25 cellular contexts compared by ENCODE assay signal in the genomic region with DNA sequence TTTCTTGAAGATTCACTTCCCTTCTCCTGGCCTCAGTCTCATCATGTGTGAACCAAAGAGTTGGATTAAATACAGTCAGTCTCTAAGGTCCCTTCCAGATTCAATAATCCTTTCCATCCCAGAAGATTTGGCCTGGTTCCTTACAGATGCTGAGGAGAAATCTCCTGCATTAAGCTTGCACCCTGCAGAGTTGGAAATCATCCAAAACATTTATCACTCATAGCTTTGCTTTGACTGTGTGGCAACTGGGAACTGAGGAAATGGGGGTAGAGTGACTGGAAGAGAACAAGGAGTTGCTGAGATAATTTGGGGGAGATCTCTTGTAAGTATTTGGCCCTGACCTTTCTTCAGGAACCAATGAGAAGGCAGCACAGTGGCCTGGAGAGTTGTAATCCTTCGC.
DNase-seq lines count a peak whose midpoint lies in the region; ATAC-seq, FAIRE-seq and TF ChIP-seq lines count a peak whose summit lies in the region.
"Had no signal": no experiment of that assay in that cellular context is flagged by ENCODE, and none has a peak within 500 bp of the region (broad histone marks: within the 10 kb centered on the region; RNA-seq: fewer than 3 reads in every experiment).

No MANE protein-coding gene starts in this region.

- H3K9me2 ChIP-seq in PC-9 (ENCODE audit: insufficient read depth), result no peaks in the 10 kb centered on the region

- TF ChIP-seq CTCF in AG10803 (conservative IDR thresholded peaks at IDR 0.05; ENCODE audit: low read length), result no peak
- TF ChIP-seq CTCF in PC-9 (conservative IDR thresholded peaks at IDR 0.05), result no peak
- TF ChIP-seq CTCF in fibroblast of mammary gland (conservative IDR thresholded peaks at IDR 0.05; ENCODE audit: control insufficient read depth, insufficient read depth, low read depth, low read length), result no peak
- TF ChIP-seq CTCF in RWPE1 (conservative IDR thresholded peaks at IDR 0.05; ENCODE audit: low read depth), result no peak

- H2AFZ ChIP-seq in PC-9, result peak overlapping the region; percentile 51; the same call in 1 of the 2 replicates

- TF ChIP-seq POLR2A in H54 (IDR thresholded peaks at IDR 0.05; ENCODE audit: low read depth, low read length), result no peak

- no peaks in the 10 kb centered on the region for H4K20me1 ChIP-seq in PC-9 (ENCODE audit: insufficient read depth)
- H4K20me1 ChIP-seq: BLaER1 treated with 17β-estradiol and CSF1 and Interleukin-3, amounts not matched to agents 10 nM and 100 nM had no signal

- no peaks in the 10 kb centered on the region for H3K79me2 ChIP-seq in PC-9 (ENCODE audit: low read depth)

- POLR2A ChIA-PET in PC-9 (lab: Charles Lee; ENCODE audit: unreplicated experiment) (no interaction called here), RWPE1 (lab: Yijun Ruan, JAX; ENCODE audit: low non-redundant PET) (no interaction called here)

- H3K27me3 ChIP-seq in PC-9 (ENCODE audit: insufficient read depth, low read depth), result no peaks in the 10 kb centered on the region
- H3K27me3 ChIP-seq: BLaER1 treated with 17β-estradiol and CSF1 and Interleukin-3, amounts not matched to agents 10 nM and 100 nM had no signal

- CTCF ChIA-PET in PC-9 (lab: Charles Lee), result no interaction called here
- CTCF ChIA-PET in RWPE1 (lab: Yijun Ruan, JAX), result interaction anchor here (1.2 kb wide), 1 partner anchor 26 kb away, joined by 3 read pairs; no protein-coding TSS in a partner anchor

- H3K4me3 ChIP-seq in AG10803 (ENCODE audit: low read length), result no peak overlapping the region
- no peak overlapping the region for H3K4me3 ChIP-seq in PC-9
- no peak overlapping the region for H3K4me3 ChIP-seq in fibroblast of mammary gland (ENCODE audit: control insufficient read depth, low read depth, low read length)
- H3K4me3 ChIP-seq: BLaER1 treated with 17β-estradiol and CSF1 and Interleukin-3, amounts not matched to agents 10 nM and 100 nM; HAP-1; SJSA1 had no signal

- no peak for ATAC-seq in HG03457 (IDR thresholded peaks at IDR 0.05; ENCODE audit: unreplicated experiment)
- ATAC-seq: activated T-cell treated with anti-CD3 and anti-CD28 coated beads, Interleukin-2, amount 50 U/mL, for 72 hours; left lobe of liver; T-helper 17 cell had no signal

- intact Hi-C loops in PC-9 (cut with micrococcal nuclease; ENCODE audit: unreplicated experiment), result no loop called here

- H3K27ac ChIP-seq in PC-9 (no peak overlapping the region), RWPE1 (no peak overlapping the region)
- H3K27ac ChIP-seq: BLaER1 treated with 17β-estradiol and CSF1 and Interleukin-3, amounts not matched to agents 10 nM and 100 nM; SJSA1 had no signal

- no peaks in the 10 kb centered on the region for H3K4me1 ChIP-seq in PC-9 (replicated peaks; ENCODE audit: insufficient read depth)
- H3K4me1 ChIP-seq: HAP-1 had no signal

- peak; percentile 43 for FAIRE-seq in H54 (lab: Jason Lieb, UNC)
- FAIRE-seq: urothelium cell line had no signal

- no peaks in the 10 kb centered on the region for H3K36me3 ChIP-seq in PC-9 (ENCODE audit: low read depth)
- H3K36me3 ChIP-seq: BLaER1 treated with 17β-estradiol and CSF1 and Interleukin-3, amounts not matched to agents 10 nM and 100 nM; HAP-1; SJSA1 had no signal

- DNase-seq in AG10803 (ENCODE audit: low read depth) (peak; percentile 60), H54 (ENCODE audit: insufficient read length, low spot score) (no peak), PC-9 (no peak), fibroblast of mammary gland (ENCODE audit: low read depth) (peak; percentile 50), NCI-H1105 (lab: John Stamatoyannopoulos, UW) (no peak), RWPE1 (ENCODE audit: low spot score) (no peak)
- no peak for DNase-seq in activated naive CD4-positive, alpha-beta T cell treated with Interleukin-2 at 50 U/mL for 16 hours
- DNase-seq: ACHN; activated CD4-positive, alpha-beta T cell treated with anti-CD3 and anti-CD28 coated beads, Interleukin-2, amount 10 ng/mL, durations not matched to agents 24 days and 14 days; activated naive CD4-positive, alpha-beta T cell treated with anti-CD3 and anti-CD28 coated beads, Interleukin-2, amount 50 U/mL, for 16 hours; activated T-cell treated with anti-CD3 and anti-CD28 coated beads, Interleukin-2, amount 50 U/mL, for 72 hours; caudate nucleus; foreskin melanocyte; naive B cell; NCI-H1417; NCI-H2081; nucleus accumbens; stimulated activated CD4-positive, alpha-beta T cell treated with anti-CD3 and anti-CD28 coated beads, Interleukin-1b, Interleukin-23, amount 100 ng/mL, for 48 hours; T-helper 17 cell had no signal

- no TSS peak for BruUV-seq in PC-9 (replicated peaks; lab: Mats Ljungman, UMichigan)

- no peaks in the 10 kb centered on the region for H3K9me3 ChIP-seq in PC-9 (ENCODE audit: insufficient read depth, low read depth)
- H3K9me3 ChIP-seq: BLaER1 treated with 17β-estradiol and CSF1 and Interleukin-3, amounts not matched to agents 10 nM and 100 nM; HAP-1; SJSA1 had no signal

- no peaks in the 10 kb centered on the region for H3F3A ChIP-seq in PC-9 (ENCODE audit: insufficient read depth, low read depth)

- no peak overlapping the region for H3K4me2 ChIP-seq in PC-9

Comparison
In these comparisons a context has a peak if more than half of its experiments do, and no peak if none do; other contexts are left out.
1. DNase-seq: peak in AG10803 (single experiment) and fibroblast of mammary gland (single experiment); none in H54 (single experiment), PC-9 (0 of 2), NCI-H1105 (single experiment), RWPE1 (single experiment) and activated naive CD4-positive, alpha-beta T cell treated with Interleukin-2 at 50 U/mL for 16 hours (single experiment).